In the genomic region with DNA sequence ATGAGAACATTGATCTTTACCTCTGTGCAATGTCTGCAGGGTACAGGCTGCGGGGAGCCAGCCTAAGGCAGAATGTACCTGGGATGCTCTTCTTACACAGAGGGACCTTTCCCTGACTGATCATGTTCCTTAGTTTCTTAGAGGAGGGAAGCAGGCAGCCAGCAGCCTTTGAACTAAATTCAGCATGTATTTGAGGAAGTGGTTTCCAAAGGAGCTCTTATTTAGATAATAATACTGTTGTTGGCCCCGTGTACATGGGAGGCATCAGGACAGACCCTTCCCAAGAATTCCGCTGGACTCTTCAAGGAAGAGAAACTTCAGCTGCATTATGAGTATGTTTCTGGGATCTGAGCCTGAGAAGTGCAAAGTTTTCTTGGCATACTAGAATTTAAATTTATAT, we compare ENCODE assay signal across 1 cellular context.
TF ChIP-seq lines count a peak whose summit lies in the region.

No MANE protein-coding gene starts in this region.

TF ChIP-seq in WTC11, 78 proteins besides CTCF, POLR2A, EP300 and RAD21 (continued from another document):
- TF ChIP-seq, protein P1, sequence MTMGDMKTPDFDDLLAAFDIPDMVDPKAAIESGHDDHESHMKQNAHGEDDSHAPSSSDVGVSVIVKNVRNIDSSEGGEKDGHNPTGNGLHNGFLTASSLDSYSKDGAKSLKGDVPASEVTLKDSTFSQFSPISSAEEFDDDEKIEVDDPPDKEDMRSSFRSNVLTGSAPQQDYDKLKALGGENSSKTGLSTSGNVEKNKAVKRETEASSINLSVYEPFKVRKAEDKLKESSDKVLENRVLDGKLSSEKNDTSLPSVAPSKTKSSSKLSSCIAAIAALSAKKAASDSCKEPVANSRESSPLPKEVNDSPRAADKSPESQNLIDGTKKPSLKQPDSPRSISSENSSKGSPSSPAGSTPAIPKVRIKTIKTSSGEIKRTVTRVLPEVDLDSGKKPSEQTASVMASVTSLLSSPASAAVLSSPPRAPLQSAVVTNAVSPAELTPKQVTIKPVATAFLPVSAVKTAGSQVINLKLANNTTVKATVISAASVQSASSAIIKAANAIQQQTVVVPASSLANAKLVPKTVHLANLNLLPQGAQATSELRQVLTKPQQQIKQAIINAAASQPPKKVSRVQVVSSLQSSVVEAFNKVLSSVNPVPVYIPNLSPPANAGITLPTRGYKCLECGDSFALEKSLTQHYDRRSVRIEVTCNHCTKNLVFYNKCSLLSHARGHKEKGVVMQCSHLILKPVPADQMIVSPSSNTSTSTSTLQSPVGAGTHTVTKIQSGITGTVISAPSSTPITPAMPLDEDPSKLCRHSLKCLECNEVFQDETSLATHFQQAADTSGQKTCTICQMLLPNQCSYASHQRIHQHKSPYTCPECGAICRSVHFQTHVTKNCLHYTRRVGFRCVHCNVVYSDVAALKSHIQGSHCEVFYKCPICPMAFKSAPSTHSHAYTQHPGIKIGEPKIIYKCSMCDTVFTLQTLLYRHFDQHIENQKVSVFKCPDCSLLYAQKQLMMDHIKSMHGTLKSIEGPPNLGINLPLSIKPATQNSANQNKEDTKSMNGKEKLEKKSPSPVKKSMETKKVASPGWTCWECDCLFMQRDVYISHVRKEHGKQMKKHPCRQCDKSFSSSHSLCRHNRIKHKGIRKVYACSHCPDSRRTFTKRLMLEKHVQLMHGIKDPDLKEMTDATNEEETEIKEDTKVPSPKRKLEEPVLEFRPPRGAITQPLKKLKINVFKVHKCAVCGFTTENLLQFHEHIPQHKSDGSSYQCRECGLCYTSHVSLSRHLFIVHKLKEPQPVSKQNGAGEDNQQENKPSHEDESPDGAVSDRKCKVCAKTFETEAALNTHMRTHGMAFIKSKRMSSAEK (CRISPR knock-in tag; IDR thresholded peaks at IDR 0.05; ENCODE audit: borderline replicate concordance), result no peak
- TF ChIP-seq SP1 (CRISPR knock-in tag; conservative IDR thresholded peaks at IDR 0.05), result no peak
- TF ChIP-seq KAT7 (CRISPR knock-in tag; IDR thresholded peaks at IDR 0.05; ENCODE audit: borderline replicate concordance), result no peak
- TF ChIP-seq, protein P2, sequence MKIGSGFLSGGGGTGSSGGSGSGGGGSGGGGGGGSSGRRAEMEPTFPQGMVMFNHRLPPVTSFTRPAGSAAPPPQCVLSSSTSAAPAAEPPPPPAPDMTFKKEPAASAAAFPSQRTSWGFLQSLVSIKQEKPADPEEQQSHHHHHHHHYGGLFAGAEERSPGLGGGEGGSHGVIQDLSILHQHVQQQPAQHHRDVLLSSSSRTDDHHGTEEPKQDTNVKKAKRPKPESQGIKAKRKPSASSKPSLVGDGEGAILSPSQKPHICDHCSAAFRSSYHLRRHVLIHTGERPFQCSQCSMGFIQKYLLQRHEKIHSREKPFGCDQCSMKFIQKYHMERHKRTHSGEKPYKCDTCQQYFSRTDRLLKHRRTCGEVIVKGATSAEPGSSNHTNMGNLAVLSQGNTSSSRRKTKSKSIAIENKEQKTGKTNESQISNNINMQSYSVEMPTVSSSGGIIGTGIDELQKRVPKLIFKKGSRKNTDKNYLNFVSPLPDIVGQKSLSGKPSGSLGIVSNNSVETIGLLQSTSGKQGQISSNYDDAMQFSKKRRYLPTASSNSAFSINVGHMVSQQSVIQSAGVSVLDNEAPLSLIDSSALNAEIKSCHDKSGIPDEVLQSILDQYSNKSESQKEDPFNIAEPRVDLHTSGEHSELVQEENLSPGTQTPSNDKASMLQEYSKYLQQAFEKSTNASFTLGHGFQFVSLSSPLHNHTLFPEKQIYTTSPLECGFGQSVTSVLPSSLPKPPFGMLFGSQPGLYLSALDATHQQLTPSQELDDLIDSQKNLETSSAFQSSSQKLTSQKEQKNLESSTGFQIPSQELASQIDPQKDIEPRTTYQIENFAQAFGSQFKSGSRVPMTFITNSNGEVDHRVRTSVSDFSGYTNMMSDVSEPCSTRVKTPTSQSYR (CRISPR knock-in tag; IDR thresholded peaks at IDR 0.05), result no peak
- TF ChIP-seq, protein P3, sequence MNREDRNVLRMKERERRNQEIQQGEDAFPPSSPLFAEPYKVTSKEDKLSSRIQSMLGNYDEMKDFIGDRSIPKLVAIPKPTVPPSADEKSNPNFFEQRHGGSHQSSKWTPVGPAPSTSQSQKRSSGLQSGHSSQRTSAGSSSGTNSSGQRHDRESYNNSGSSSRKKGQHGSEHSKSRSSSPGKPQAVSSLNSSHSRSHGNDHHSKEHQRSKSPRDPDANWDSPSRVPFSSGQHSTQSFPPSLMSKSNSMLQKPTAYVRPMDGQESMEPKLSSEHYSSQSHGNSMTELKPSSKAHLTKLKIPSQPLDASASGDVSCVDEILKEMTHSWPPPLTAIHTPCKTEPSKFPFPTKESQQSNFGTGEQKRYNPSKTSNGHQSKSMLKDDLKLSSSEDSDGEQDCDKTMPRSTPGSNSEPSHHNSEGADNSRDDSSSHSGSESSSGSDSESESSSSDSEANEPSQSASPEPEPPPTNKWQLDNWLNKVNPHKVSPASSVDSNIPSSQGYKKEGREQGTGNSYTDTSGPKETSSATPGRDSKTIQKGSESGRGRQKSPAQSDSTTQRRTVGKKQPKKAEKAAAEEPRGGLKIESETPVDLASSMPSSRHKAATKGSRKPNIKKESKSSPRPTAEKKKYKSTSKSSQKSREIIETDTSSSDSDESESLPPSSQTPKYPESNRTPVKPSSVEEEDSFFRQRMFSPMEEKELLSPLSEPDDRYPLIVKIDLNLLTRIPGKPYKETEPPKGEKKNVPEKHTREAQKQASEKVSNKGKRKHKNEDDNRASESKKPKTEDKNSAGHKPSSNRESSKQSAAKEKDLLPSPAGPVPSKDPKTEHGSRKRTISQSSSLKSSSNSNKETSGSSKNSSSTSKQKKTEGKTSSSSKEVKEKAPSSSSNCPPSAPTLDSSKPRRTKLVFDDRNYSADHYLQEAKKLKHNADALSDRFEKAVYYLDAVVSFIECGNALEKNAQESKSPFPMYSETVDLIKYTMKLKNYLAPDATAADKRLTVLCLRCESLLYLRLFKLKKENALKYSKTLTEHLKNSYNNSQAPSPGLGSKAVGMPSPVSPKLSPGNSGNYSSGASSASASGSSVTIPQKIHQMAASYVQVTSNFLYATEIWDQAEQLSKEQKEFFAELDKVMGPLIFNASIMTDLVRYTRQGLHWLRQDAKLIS (CRISPR knock-in tag; IDR thresholded peaks at IDR 0.05; ENCODE audit: borderline replicate concordance), result no peak
- TF ChIP-seq RORB (CRISPR knock-in tag; IDR thresholded peaks at IDR 0.05), result no peak
- TF ChIP-seq ELF4 (CRISPR knock-in tag; IDR thresholded peaks at IDR 0.05; ENCODE audit: low read depth), result no peak
